In the genomic region with DNA sequence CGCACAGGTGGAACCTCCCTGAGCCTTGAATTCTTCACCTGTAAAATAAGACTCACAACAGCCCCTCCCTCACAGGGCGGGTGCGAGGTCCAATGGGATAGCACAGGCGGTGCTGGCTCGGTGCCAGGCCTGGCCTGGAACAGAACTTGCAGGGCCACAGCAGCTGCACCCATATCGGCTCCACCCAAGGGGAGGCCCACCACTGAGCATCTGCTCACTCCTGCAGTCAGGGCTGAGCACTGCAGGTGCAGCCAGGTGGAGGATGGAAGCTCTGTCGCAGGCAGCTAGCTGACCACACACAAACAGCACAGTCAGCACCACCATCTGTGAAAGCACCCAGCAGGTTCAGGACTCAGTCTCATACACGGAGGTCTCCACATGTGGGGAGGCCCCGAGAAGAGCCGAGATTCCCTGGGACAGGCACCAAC, we compare ENCODE assay signal across 8 cellular contexts. TPM values are rescaled to one million over a fixed set of nuclear protein-coding genes. Genes with fewer than 3 reads are reported as not detected.
DNase-seq lines count a peak whose midpoint lies in the region; ATAC-seq and TF ChIP-seq lines count a peak whose summit lies in the region.

No MANE protein-coding gene starts in this region.

- peaks cover 15% of the 10 kb centered on the region for H3K27me3 Mint-ChIP-seq in endothelial cell (ENCODE audit: unreplicated experiment)

- H3K4ac ChIP-seq in neuronal stem cell (ENCODE audit: low read length) = no peak overlapping the region

- peaks cover 0 to 31% (median 3%) of the 10 kb centered on the region in 4 donors for H3K4me1 ChIP-seq in Peyer's patch
- peaks cover 0 to 1% of the 10 kb centered on the region in 2 donors for H3K4me1 ChIP-seq in neuronal stem cell (ENCODE audit: control insufficient read depth in 2 of 2, insufficient read depth in 1 of 2, low read depth in 1 of 2, low read length in 2 of 2)

- no peak overlapping the region for H3K4me3 ChIP-seq in Peyer's patch
- H3K4me3 ChIP-seq in neuronal stem cell (ENCODE audit: low read length in 2 of 2) = peak overlapping the region in 1 of 2 donors; percentile 61

- no peak overlapping the region for H3K4me3 Mint-ChIP-seq in endothelial cell (ENCODE audit: unreplicated experiment)

- H2AFZ ChIP-seq in neuronal stem cell (ENCODE audit: low read length) = no peak overlapping the region

- H4K8ac ChIP-seq in neuronal stem cell (ENCODE audit: low read depth, low read length) = no peak overlapping the region

- peaks cover 9% of the 10 kb centered on the region for H3K79me1 ChIP-seq in neuronal stem cell (ENCODE audit: low read depth, low read length)

- peak overlapping the region; percentile 56 for H3K18ac ChIP-seq in neuronal stem cell (ENCODE audit: low read length)

- H3K27ac ChIP-seq in Peyer's patch = peak overlapping the region in 2 of 4 donors; percentile 51 to 58
- no peak overlapping the region for H3K27ac ChIP-seq in neuronal stem cell (replicated peaks; ENCODE audit: low read length)

- H3K27ac Mint-ChIP-seq in endothelial cell (ENCODE audit: unreplicated experiment) = no peak overlapping the region

- H3K36me3 Mint-ChIP-seq in endothelial cell (ENCODE audit: low read depth, unreplicated experiment) = peaks cover 9% of the 10 kb centered on the region

- no peak overlapping the region for H3K4me2 ChIP-seq in neuronal stem cell (ENCODE audit: insufficient read depth, low read length, poor library complexity, severe bottlenecking)

- H3K14ac ChIP-seq in neuronal stem cell (ENCODE audit: low read length) = no peak overlapping the region

- TF ChIP-seq POLR2A in Peyer's patch (IDR thresholded peaks at IDR 0.05) = no peak

- no peaks in the 10 kb centered on the region for H3K9me3 ChIP-seq in Peyer's patch
- H3K9me3 ChIP-seq in neuronal stem cell (replicated peaks in 1 of 2; ENCODE audit: control insufficient read depth in 2 of 2, insufficient read depth in 1 of 2, low read depth in 1 of 2, low read length in 2 of 2) = no peaks in the 10 kb centered on the region

- H3K23ac ChIP-seq in neuronal stem cell (ENCODE audit: low read depth, low read length, poor library complexity) = no peak overlapping the region

- no peak overlapping the region for H2BK120ac ChIP-seq in neuronal stem cell (ENCODE audit: low read depth, low read length)

- H3K4me1 Mint-ChIP-seq in endothelial cell (ENCODE audit: unreplicated experiment) = peaks cover 11% of the 10 kb centered on the region

- DNase-seq in DMS79 treated with DMSO at 0.1 percent for 48 hours (lab: John Stamatoyannopoulos, UW) (peak; percentile 77), NCI-H1105 treated with DMSO at 0.1 percent for 48 hours (lab: John Stamatoyannopoulos, UW) (peak; percentile 91), Peyer's patch (peak; percentile 39 to 97 (median 94)), neuronal stem cell (ENCODE audit: low spot score) (no peak), endothelial cell (ENCODE audit: low spot score) (no peak), epidermal melanocyte (ENCODE audit: insufficient read length, low spot score) (no peak), GM19240 (ENCODE audit: insufficient read length, low spot score) (no peak)

- H3K27me3 ChIP-seq in Peyer's patch (no peaks in the 10 kb centered on the region), neuronal stem cell (ENCODE audit: control insufficient read depth in 3 of 3, insufficient read depth in 3 of 3, low read depth in 1 of 3, low read length in 3 of 3) (no peaks in the 10 kb centered on the region)

- no peak overlapping the region for H4K91ac ChIP-seq in neuronal stem cell (ENCODE audit: low read depth, low read length, poor library complexity)

- ATAC-seq in HG03095 (IDR thresholded peaks at IDR 0.05; ENCODE audit: unreplicated experiment) = no peak

- H2BK15ac ChIP-seq in neuronal stem cell (ENCODE audit: low read length) = no peak overlapping the region

- no peak overlapping the region for H2BK12ac ChIP-seq in neuronal stem cell (ENCODE audit: low read length)

- peaks cover 0 to 11% (median 0%) of the 10 kb centered on the region in 3 donors for H3K36me3 ChIP-seq in Peyer's patch
- peaks cover 0 to 13% of the 10 kb centered on the region in 2 donors for H3K36me3 ChIP-seq in neuronal stem cell (replicated peaks in 1 of 2; ENCODE audit: control insufficient read depth in 2 of 2, insufficient read depth in 2 of 2, low read length in 2 of 2)

- no CpG with 5 or more reads among the region's 10 CpGs for WGBS in neuronal stem cell (ENCODE audit: extremely low coverage in 2 of 2, insufficient read length in 2 of 2, insufficient replicate concordance in 1 of 2), 2 donors

- no peak overlapping the region for H3K9ac ChIP-seq in neuronal stem cell (ENCODE audit: low read depth, low read length, poor library complexity)

- no peak overlapping the region for H2AK5ac ChIP-seq in neuronal stem cell (ENCODE audit: low read depth, low read length)

- H3K9me3 Mint-ChIP-seq in endothelial cell (ENCODE audit: unreplicated experiment) = no peaks in the 10 kb centered on the region

- no peak overlapping the region for H2BK5ac ChIP-seq in neuronal stem cell (ENCODE audit: low read length)

- TF ChIP-seq CTCF in Peyer's patch (IDR thresholded peaks at IDR 0.05) (peak in 3 of 6 experiments; percentile 60 to 62 (median 61)), endothelial cell (IDR thresholded peaks at IDR 0.05; ENCODE audit: unreplicated experiment) (no peak)

RNA-seq across cellular contexts. Expression of a gene that starts 19.6 kb away (rescaled TPM):
- total RNA-seq in Peyer's patch = 10 to 100 TPM; 28.9 to 56.9 (median 40.3) TPM
- 13.9 TPM for polyA plus RNA-seq in neuronal stem cell (2013, experiment 1 of 2)
- polyA plus RNA-seq in neuronal stem cell (2013, experiment 2 of 2) = 14.1 TPM
- total RNA-seq in endothelial cell (ENCODE audit: unreplicated experiment) = 23.9 TPM

RNA-seq across cellular contexts. Expression of a gene that starts 39.3 kb away (rescaled TPM):
- total RNA-seq in Peyer's patch (1 to 10 TPM; 1.5 to 8.3 (median 3.7) TPM), endothelial cell (ENCODE audit: unreplicated experiment) (not detected)
- not detected for polyA plus RNA-seq in neuronal stem cell (2013, experiment 1 of 2)
- polyA plus RNA-seq in neuronal stem cell (2013, experiment 2 of 2) = not detected

Comparison
In these comparisons a context has a peak if more than half of its experiments do, and no peak if none do; other contexts are left out.
1. DNase-seq: peak in DMS79 treated with DMSO at 0.1 percent for 48 hours (single experiment), NCI-H1105 treated with DMSO at 0.1 percent for 48 hours (single experiment) and Peyer's patch (3 of 3); none in neuronal stem cell (single experiment), endothelial cell (single experiment), epidermal melanocyte (single experiment) and GM19240 (single experiment).